ENCODE assay signal across 32 cellular contexts in genomic region chr4:84477738-84478137, GRCh38. TPM values are rescaled to one million over a fixed set of nuclear protein-coding genes. Genes with fewer than 3 reads are reported as not detected.
"Had no signal": no experiment of that assay in that cellular context is flagged by ENCODE, and none has a peak within 500 bp of the region (broad histone marks: within the 10 kb centered on the region; RNA-seq: fewer than 3 reads in every experiment).

No MANE protein-coding gene starts in this region.

- H3K9me3 ChIP-seq: MG63, SJCRH30, SK-N-SH had no signal

- H3K4me3 ChIP-seq: MG63, PC-9, SJCRH30 had no signal

- H3K4me1 ChIP-seq: SJCRH30 had no signal

- FAIRE-seq: RCC 7860 had no signal

- H3K9ac ChIP-seq: SK-N-SH had no signal

- H3K27ac ChIP-seq: PC-9, RWPE1, SJCRH30 had no signal

- H3K27me3 ChIP-seq: MG63, SJCRH30 had no signal

- H2AFZ ChIP-seq: PC-9 had no signal

- ATAC-seq: Panc1, Right ventricle myocardium inferior had no signal

- H3K4me2 ChIP-seq: PC-9, SK-N-SH had no signal

- DNase-seq: Kasumi-1, MG63, NCI-H1048, NCI-H1092 treated with DMSO at 0.1 percent for 48 hours, NCI-H1417 treated with DMSO at 0.1 percent for 48 hours, NCI-H1436 treated with DMSO at 0.1 percent for 48 hours, NCI-H187, NCI-H1930, NCI-H2029 treated with DMSO at 0.1 percent for 48 hours, NCI-H2081 treated with DMSO at 0.1 percent for 48 hours, NCI-H2107, NCI-H2171, NCI-H226, NCI-H446 treated with DMSO at 0.1 percent for 48 hours, NCI-H510A, NCI-H524, NCI-H526, NCI-H69, NCI-H748 treated with DMSO at 0.1 percent for 48 hours, NCI-H82, PC-9, SHP77, SIG-M5, SJCRH30, SK-N-SH, SW 1271, T-helper 1 cell had no signal

- H3K36me3 ChIP-seq: MG63, SJCRH30 had no signal

RNA-seq across cellular contexts. Expression of gene NKX6-1, which starts 21.4 kb away (rescaled TPM):
- total RNA-seq: OCI-LY7, Right ventricle myocardium inferior had no signal
- polyA plus RNA-seq: SK-N-SH had no signal
